Comparison of ENCODE assay signal across 1 cellular context in the genomic region with DNA sequence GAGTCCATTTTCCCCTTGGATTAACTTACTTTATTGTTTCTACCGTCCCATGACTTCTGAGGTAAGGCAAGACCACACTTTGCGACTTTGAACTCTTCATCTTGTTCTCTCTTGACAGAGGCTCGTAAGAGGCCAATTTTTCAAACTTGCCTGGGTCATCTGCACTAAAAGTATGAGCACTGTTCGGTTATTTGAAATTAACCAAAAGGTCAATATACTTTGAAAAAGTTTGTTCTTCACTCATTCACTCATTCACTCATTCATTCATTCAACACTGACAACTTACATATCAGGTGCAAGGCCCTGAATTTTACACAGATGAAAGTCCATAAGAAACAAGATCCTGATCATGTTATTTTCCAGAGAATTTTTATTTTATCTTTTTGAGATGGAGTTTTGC.
TF ChIP-seq lines count a peak whose summit lies in the region.

No MANE protein-coding gene starts in this region.

TF ChIP-seq in HepG2, 621 proteins besides CTCF, POLR2A, EP300 and RAD21:
- TF ChIP-seq ZNF24 (IDR thresholded peaks at IDR 0.05) = peak; percentile 37; the same call in 1 of the 2 replicates
- TF ChIP-seq, protein P1, sequence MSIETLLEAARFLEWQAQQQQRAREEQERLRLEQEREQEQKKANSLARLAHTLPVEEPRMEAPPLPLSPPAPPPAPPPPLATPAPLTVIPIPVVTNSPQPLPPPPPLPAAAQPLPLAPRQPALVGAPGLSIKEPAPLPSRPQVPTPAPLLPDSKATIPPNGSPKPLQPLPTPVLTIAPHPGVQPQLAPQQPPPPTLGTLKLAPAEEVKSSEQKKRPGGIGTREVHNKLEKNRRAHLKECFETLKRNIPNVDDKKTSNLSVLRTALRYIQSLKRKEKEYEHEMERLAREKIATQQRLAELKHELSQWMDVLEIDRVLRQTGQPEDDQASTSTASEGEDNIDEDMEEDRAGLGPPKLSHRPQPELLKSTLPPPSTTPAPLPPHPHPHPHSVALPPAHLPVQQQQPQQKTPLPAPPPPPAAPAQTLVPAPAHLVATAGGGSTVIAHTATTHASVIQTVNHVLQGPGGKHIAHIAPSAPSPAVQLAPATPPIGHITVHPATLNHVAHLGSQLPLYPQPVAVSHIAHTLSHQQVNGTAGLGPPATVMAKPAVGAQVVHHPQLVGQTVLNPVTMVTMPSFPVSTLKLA (IDR thresholded peaks at IDR 0.05) = no peak
